ENCODE assay signal across 13 cellular contexts in genomic region chr5:91126448-91126847, GRCh38.
DNase-seq lines count a peak whose midpoint lies in the region; ATAC-seq, FAIRE-seq and TF ChIP-seq lines count a peak whose summit lies in the region.
"Had no signal": no experiment of that assay in that cellular context is flagged by ENCODE, and none has a peak within 500 bp of the region (broad histone marks: within the 10 kb centered on the region; RNA-seq: fewer than 3 reads in every experiment).

No MANE protein-coding gene starts in this region.

- H3K9me1 ChIP-seq in endothelial cell of umbilical vein (replicated peaks; ENCODE audit: control insufficient read depth, extremely low read depth, insufficient read depth, low read length), result no peaks in the 10 kb centered on the region

- H4K20me1 ChIP-seq in endothelial cell of umbilical vein (replicated peaks; ENCODE audit: control insufficient read depth, extremely low read depth, insufficient read depth, low read length), result no peaks in the 10 kb centered on the region

- POLR2A ChIA-PET in endothelial cell of umbilical vein (lab: Charles Lee), result no interaction called here

- H2BK12ac ChIP-seq in neuronal stem cell (ENCODE audit: low read length), result no peak overlapping the region

- TF ChIP-seq POLR2A in endothelial cell of umbilical vein (IDR thresholded peaks at IDR 0.05; ENCODE audit: low read depth, low read length), result no peak

- H3K36me3 ChIP-seq in endothelial cell of umbilical vein (ENCODE audit: control insufficient read depth in 2 of 2, extremely low read depth in 1 of 2, insufficient read depth in 2 of 2, low read length in 2 of 2), result no peaks in the 10 kb centered on the region
- no peaks in the 10 kb centered on the region for H3K36me3 ChIP-seq in muscle layer of duodenum (ENCODE audit: control insufficient read depth in 1 of 2, insufficient read depth in 2 of 2, low read length in 2 of 2)
- no peaks in the 10 kb centered on the region for H3K36me3 ChIP-seq in upper lobe of right lung
- H3K36me3 ChIP-seq in neuronal stem cell (replicated peaks in 1 of 2; ENCODE audit: control insufficient read depth in 2 of 2, insufficient read depth in 2 of 2, low read length in 2 of 2), result no peaks in the 10 kb centered on the region

- intact Hi-C loops in endothelial cell of umbilical vein (cut with micrococcal nuclease) (no loop called here), upper lobe of right lung (cut with DNase I) (no loop called here)

- CTCF ChIA-PET in endothelial cell of umbilical vein (lab: Charles Lee), result interaction anchor here (1.2 to 1.5 kb wide), 3 partner anchors 62 to 194 kb away, joined by 3 to 5 read pairs (median 5); no protein-coding TSS in a partner anchor

- no peak for FAIRE-seq in endothelial cell of umbilical vein (lab: Jason Lieb, UNC)

- H4K8ac ChIP-seq in neuronal stem cell (ENCODE audit: low read depth, low read length), result no peak overlapping the region

- H3K4me1 ChIP-seq in endothelial cell of umbilical vein (ENCODE audit: control insufficient read depth, extremely low read depth, insufficient read depth, low read length) (peaks cover 3% of the 10 kb centered on the region), muscle layer of duodenum (ENCODE audit: control insufficient read depth in 1 of 2, insufficient read depth in 2 of 2, low read length in 2 of 2) (peaks cover 22 to 40% of the 10 kb centered on the region in 2 donors), upper lobe of right lung (peaks cover 29% of the 10 kb centered on the region), neuronal stem cell (ENCODE audit: control insufficient read depth in 2 of 2, insufficient read depth in 1 of 2, low read depth in 1 of 2, low read length in 2 of 2) (peaks cover 0 to 7% of the 10 kb centered on the region in 2 donors)

- H3K9ac ChIP-seq in endothelial cell of umbilical vein (replicated peaks; ENCODE audit: extremely low read depth, insufficient read depth, low read length) (no peak overlapping the region), neuronal stem cell (ENCODE audit: low read depth, low read length, poor library complexity) (no peak overlapping the region)

- H3K27ac ChIP-seq in endothelial cell of umbilical vein (ENCODE audit: insufficient read depth, low read depth, low read length) (no peak overlapping the region), muscle layer of duodenum (ENCODE audit: low read length) (peak overlapping the region; percentile 74), upper lobe of right lung (peak overlapping the region; percentile 38), neuronal stem cell (replicated peaks; ENCODE audit: low read length) (no peak overlapping the region)

- H3K9me3 ChIP-seq in endothelial cell of umbilical vein (replicated peaks; ENCODE audit: control insufficient read depth, insufficient read depth, low read length), result no peaks in the 10 kb centered on the region
- no peaks in the 10 kb centered on the region for H3K9me3 ChIP-seq in muscle layer of duodenum (ENCODE audit: control insufficient read depth in 1 of 2, low read length in 2 of 2)
- no peaks in the 10 kb centered on the region for H3K9me3 ChIP-seq in upper lobe of right lung
- H3K9me3 ChIP-seq in neuronal stem cell (replicated peaks in 1 of 2; ENCODE audit: control insufficient read depth in 2 of 2, insufficient read depth in 1 of 2, low read depth in 1 of 2, low read length in 2 of 2), result no peaks in the 10 kb centered on the region

- no peak overlapping the region for H3K14ac ChIP-seq in neuronal stem cell (ENCODE audit: low read length)

- no peak overlapping the region for H4K91ac ChIP-seq in neuronal stem cell (ENCODE audit: low read depth, low read length, poor library complexity)

- H3K4me2 ChIP-seq in endothelial cell of umbilical vein (ENCODE audit: insufficient read depth, low read length) (no peak overlapping the region), neuronal stem cell (ENCODE audit: insufficient read depth, low read length, poor library complexity, severe bottlenecking) (no peak overlapping the region)

- TF ChIP-seq CTCF in endothelial cell of umbilical vein (IDR thresholded peaks at IDR 0.05; ENCODE audit: extremely low read depth in 1 of 2, insufficient read depth in 1 of 2, low read depth in 1 of 2, low read length in 2 of 2) (no peak), upper lobe of right lung (IDR thresholded peaks at IDR 0.05) (no peak)

- peak; percentile 63 for ATAC-seq in upper lobe of right lung
- no peak for ATAC-seq in HG02852 (IDR thresholded peaks at IDR 0.05; ENCODE audit: unreplicated experiment)
- ATAC-seq in GM19467 (IDR thresholded peaks at IDR 0.05; ENCODE audit: unreplicated experiment), result no peak
- ATAC-seq: stimulated activated naive CD8-positive, alpha-beta T cell treated with anti-CD3 and anti-CD28 coated beads, Interleukin-15, Interleukin-2, amounts not matched to agents 100 U/mL and 50 U/mL, for 24 hours had no signal

- no peak overlapping the region for H3K23ac ChIP-seq in neuronal stem cell (ENCODE audit: low read depth, low read length, poor library complexity)

- no peak overlapping the region for H2AK5ac ChIP-seq in neuronal stem cell (ENCODE audit: low read depth, low read length)

- dilution Hi-C loops in endothelial cell of umbilical vein (cut with MboI; ENCODE audit: extremely low pct_ligation_motif_present, low sequenced_read_pairs), result no loop called here

- no peak overlapping the region for H3K18ac ChIP-seq in neuronal stem cell (ENCODE audit: low read length)

- H3K4ac ChIP-seq in neuronal stem cell (ENCODE audit: low read length), result no peak overlapping the region

- H2BK15ac ChIP-seq in neuronal stem cell (ENCODE audit: low read length), result no peak overlapping the region

- no peaks in the 10 kb centered on the region for H3K79me1 ChIP-seq in neuronal stem cell (ENCODE audit: low read depth, low read length)

- no peak overlapping the region for H2AFZ ChIP-seq in endothelial cell of umbilical vein (ENCODE audit: low read depth, low read length)
- no peak overlapping the region for H2AFZ ChIP-seq in neuronal stem cell (ENCODE audit: low read length)

- H3K27me3 ChIP-seq in endothelial cell of umbilical vein (ENCODE audit: control insufficient read depth in 2 of 2, insufficient read depth in 2 of 2, low read length in 2 of 2) (no peaks in the 10 kb centered on the region), muscle layer of duodenum (ENCODE audit: low read depth, low read length) (no peaks in the 10 kb centered on the region), upper lobe of right lung (no peaks in the 10 kb centered on the region), neuronal stem cell (ENCODE audit: control insufficient read depth in 3 of 3, insufficient read depth in 3 of 3, low read depth in 1 of 3, low read length in 3 of 3) (no peaks in the 10 kb centered on the region)

- DNase-seq in NCI-H69 (lab: John Stamatoyannopoulos, UW), result peak; percentile 44
- peak; percentile 79 for DNase-seq in endothelial cell of umbilical vein (ENCODE audit: low read depth, low spot score)
- DNase-seq in upper lobe of right lung, result no peak
- no peak for DNase-seq in cerebellar nuclear complex (lab: John Stamatoyannopoulos, UW)
- no peak for DNase-seq in neuronal stem cell (ENCODE audit: low spot score)
- DNase-seq: activated CD4-positive, alpha-beta T cell treated with anti-CD3 and anti-CD28 coated beads for 48 hours; amygdala; OCI-M1; posterior cingulate gyrus; stimulated activated naive CD8-positive, alpha-beta T cell treated with anti-CD3 and anti-CD28 coated beads, Interleukin-15, Interleukin-2, amounts not matched to agents 100 U/mL and 50 U/mL, for 24 hours had no signal

- no TSS peak for BruUV-seq in endothelial cell of umbilical vein (replicated peaks; lab: Mats Ljungman, UMichigan)

- no peaks in the 10 kb centered on the region for H3K79me2 ChIP-seq in endothelial cell of umbilical vein (ENCODE audit: control insufficient read depth, insufficient read depth, low read length)

- no peak overlapping the region for H2BK120ac ChIP-seq in neuronal stem cell (ENCODE audit: low read depth, low read length)

- no CpG with 5 or more reads among the region's 1 CpG for WGBS in neuronal stem cell (ENCODE audit: extremely low coverage in 2 of 2, insufficient read length in 2 of 2, insufficient replicate concordance in 1 of 2), 2 donors

- no peak overlapping the region for H3K4me3 ChIP-seq in endothelial cell of umbilical vein (replicated peaks in 1 of 3; ENCODE audit: insufficient read depth in 1 of 3, low read depth in 1 of 3, low read length in 3 of 3)
- no peak overlapping the region for H3K4me3 ChIP-seq in muscle layer of duodenum (ENCODE audit: low read depth in 1 of 2, low read length in 2 of 2)
- no peak overlapping the region for H3K4me3 ChIP-seq in upper lobe of right lung
- H3K4me3 ChIP-seq in neuronal stem cell (ENCODE audit: low read length in 2 of 2), result no peak overlapping the region

- H2BK5ac ChIP-seq in neuronal stem cell (ENCODE audit: low read length), result no peak overlapping the region

TF ChIP-seq in endothelial cell of umbilical vein, 7 proteins besides CTCF, POLR2A, EP300 and RAD21:
- no peak for TF ChIP-seq GATA2 (IDR thresholded peaks at IDR 0.05; ENCODE audit: insufficient read depth, insufficient read length, low read depth, low read length)
- no peak for TF ChIP-seq JUN (IDR thresholded peaks at IDR 0.05; ENCODE audit: borderline replicate concordance, insufficient read depth, insufficient read length, low read depth)
- no peak for TF ChIP-seq FOS (IDR thresholded peaks at IDR 0.05; ENCODE audit: borderline replicate concordance, insufficient read depth, low read length)
- TF ChIP-seq EZH2 (IDR thresholded peaks at IDR 0.05; ENCODE audit: borderline replicate concordance, low read depth, low read length, severe bottlenecking), result no peak
- TF ChIP-seq POLR2AphosphoS5 (IDR thresholded peaks at IDR 0.05; ENCODE audit: insufficient read depth, low read depth, low read length), result no peak
- no peak for TF ChIP-seq MYC (IDR thresholded peaks at IDR 0.05; ENCODE audit: low read depth, low read length)
- TF ChIP-seq, protein P1, sequence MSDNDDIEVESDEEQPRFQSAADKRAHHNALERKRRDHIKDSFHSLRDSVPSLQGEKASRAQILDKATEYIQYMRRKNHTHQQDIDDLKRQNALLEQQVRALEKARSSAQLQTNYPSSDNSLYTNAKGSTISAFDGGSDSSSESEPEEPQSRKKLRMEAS (IDR thresholded peaks at IDR 0.05; ENCODE audit: insufficient read depth, insufficient read length), result no peak
TF ChIP-seq in endothelial cell of umbilical vein: peak in this region for 0.

Comparison
In these comparisons a context has a peak if more than half of its experiments do, and no peak if none do; other contexts are left out.
1. DNase-seq: peak in NCI-H69 (single experiment) and endothelial cell of umbilical vein (single experiment); none in upper lobe of right lung (single experiment), cerebellar nuclear complex (0 of 2) and neuronal stem cell (single experiment).
2. H3K27ac ChIP-seq: peak in muscle layer of duodenum (single experiment) and upper lobe of right lung (single experiment); none in endothelial cell of umbilical vein (single experiment) and neuronal stem cell (single experiment).